1 cellular context compared by ENCODE assay signal in genomic region chr2:17800693-17801458, GRCh38.
TF ChIP-seq lines count a peak whose summit lies in the region.

No MANE protein-coding gene starts in this region.

TF ChIP-seq in GM12878, 131 proteins besides CTCF, POLR2A, EP300 and RAD21:
- peak; percentile 17; the same call in 1 of the 2 replicates for TF ChIP-seq ZBTB33 (IDR thresholded peaks at IDR 0.05)
- TF ChIP-seq ZNF592 (IDR thresholded peaks at IDR 0.05) = peak; percentile 93
- TF ChIP-seq STAT1 (conservative IDR thresholded peaks at IDR 0.05) = no peak
- peak; percentile 3 for TF ChIP-seq MEF2B (IDR thresholded peaks at IDR 0.05; ENCODE audit: partially characterized antibody, poor library complexity, severe bottlenecking)
- TF ChIP-seq MLLT1 (IDR thresholded peaks at IDR 0.05) = 0 out of 2 replicates have a peak, but pooled peaks have one; percentile 11
- peak; percentile 68; the same call in 1 of the 2 replicates for TF ChIP-seq ZNF687 (IDR thresholded peaks at IDR 0.05)
TF ChIP-seq in GM12878: peak in this region for 5.
